9 cellular contexts compared by ENCODE assay signal in genomic region chr20:57451759-57452661, GRCh38.
A peak's percentile ranks its signal among the peaks of the same experiment; 100 is the strongest.
DNase-seq lines count a peak whose midpoint lies in the region; ATAC-seq and TF ChIP-seq lines count a peak whose summit lies in the region.
"Had no signal": no experiment of that assay in that cellular context is flagged by ENCODE, and none has a peak within 500 bp of the region (broad histone marks: within the 10 kb centered on the region; RNA-seq: fewer than 3 reads in every experiment).

No MANE protein-coding gene starts in this region.

- no peak overlapping the region for H2BK20ac ChIP-seq in IMR-90 (ENCODE audit: low read depth, low read length)

- in situ Hi-C loops in IMR-90 (cut with MboI; ENCODE audit: low sequenced_read_pairs) = no loop called here

- no peaks in the 10 kb centered on the region for H3K36me3 ChIP-seq in CD8-positive, alpha-beta memory T cell (ENCODE audit: insufficient read depth, low read length)
- H3K36me3 ChIP-seq in IMR-90 (ENCODE audit: control insufficient read depth, insufficient read depth, low read length) = no peaks in the 10 kb centered on the region
- H3K36me3 ChIP-seq in muscle layer of colon (ENCODE audit: insufficient read depth, low read length) = no peaks in the 10 kb centered on the region
- H3K36me3 ChIP-seq in aorta (ENCODE audit: control insufficient read depth in 1 of 2, insufficient read depth in 2 of 2, low read length in 1 of 2) = no peaks in the 10 kb centered on the region

- peaks cover 35% of the 10 kb centered on the region for H3K4me1 ChIP-seq in CD8-positive, alpha-beta memory T cell (ENCODE audit: insufficient read depth, low read length)
- H3K4me1 ChIP-seq in IMR-90 (ENCODE audit: control insufficient read depth, insufficient read depth, low read length) = peaks cover 2% of the 10 kb centered on the region; the same call in 1 of the 2 replicates
- peaks cover 37% of the 10 kb centered on the region for H3K4me1 ChIP-seq in muscle layer of colon (ENCODE audit: insufficient read depth, low read length)
- no peaks in the 10 kb centered on the region for H3K4me1 ChIP-seq in aorta (ENCODE audit: control insufficient read depth in 1 of 2, insufficient read depth in 2 of 2, low read length in 2 of 2)

- H2BK120ac ChIP-seq in IMR-90 (ENCODE audit: low read depth, low read length) = no peak overlapping the region

- peak overlapping the region; percentile 26 for H3K4me3 ChIP-seq in CD8-positive, alpha-beta memory T cell (ENCODE audit: low read length)
- H3K4me3 ChIP-seq in IMR-90 (ENCODE audit: insufficient read depth, low read depth, low read length) = no peak overlapping the region
- no peak overlapping the region for H3K4me3 ChIP-seq in muscle layer of colon (ENCODE audit: low read depth in 1 of 2, low read length in 2 of 2)
- no peak overlapping the region for H3K4me3 ChIP-seq in aorta (ENCODE audit: low read length in 2 of 2)

- H3K9me3 Mint-ChIP-seq in CD8-positive, alpha-beta memory T cell = no peaks in the 10 kb centered on the region
- H3K9me3 Mint-ChIP-seq in activated CD4-positive, alpha-beta memory T cell treated with anti-CD3 and anti-CD28 coated beads for 36 hours = no peaks in the 10 kb centered on the region
- H3K9me3 Mint-ChIP-seq in chondrocyte (ENCODE audit: low read depth) = no peaks in the 10 kb centered on the region

- H4K91ac ChIP-seq in IMR-90 (ENCODE audit: insufficient read depth, low read depth, low read length) = no peak overlapping the region

- H3K4ac ChIP-seq in IMR-90 (ENCODE audit: low read depth, low read length) = no peak overlapping the region

- H3K9me1 ChIP-seq in IMR-90 (ENCODE audit: insufficient read depth, low read length) = no peaks in the 10 kb centered on the region

- H3K14ac ChIP-seq in IMR-90 (replicated peaks; ENCODE audit: low read depth, low read length) = no peak overlapping the region

- peak overlapping the region in 7 of 8 donors; percentile 9 to 91 (median 59) for H3K27ac Mint-ChIP-seq in CD8-positive, alpha-beta memory T cell
- H3K27ac Mint-ChIP-seq in activated CD4-positive, alpha-beta memory T cell treated with anti-CD3 and anti-CD28 coated beads for 36 hours = no peak overlapping the region
- H3K27ac Mint-ChIP-seq in chondrocyte (ENCODE audit: unreplicated experiment) = no peak overlapping the region

- H4K20me1 ChIP-seq in IMR-90 (ENCODE audit: insufficient read depth, low read length) = no peaks in the 10 kb centered on the region

- H3K4me3 Mint-ChIP-seq in CD8-positive, alpha-beta memory T cell = peak overlapping the region in 5 of 7 donors; percentile 12 to 63 (median 48)
- no peak overlapping the region for H3K4me3 Mint-ChIP-seq in activated CD4-positive, alpha-beta memory T cell treated with anti-CD3 and anti-CD28 coated beads for 36 hours
- H3K4me3 Mint-ChIP-seq in chondrocyte (ENCODE audit: unreplicated experiment) = no peak overlapping the region

- no peak overlapping the region for H3K27ac ChIP-seq in CD8-positive, alpha-beta memory T cell (ENCODE audit: low read depth, low read length)
- H3K27ac ChIP-seq in IMR-90 (ENCODE audit: insufficient read depth, low read length) (no peak overlapping the region), muscle layer of colon (ENCODE audit: low read depth, low read length) (peak overlapping the region; percentile 57), aorta (ENCODE audit: low read depth in 1 of 2, low read length in 2 of 2) (no peak overlapping the region), substantia nigra (ENCODE audit: low read depth, low read length, poor library complexity, severe bottlenecking) (no peak overlapping the region)

- no peak overlapping the region for H3K4me2 ChIP-seq in IMR-90 (ENCODE audit: low read depth, low read length)

- H4K8ac ChIP-seq in IMR-90 (ENCODE audit: low read depth in 2 of 2, low read length in 2 of 2) = no peak overlapping the region

- ATAC-seq in IMR-90 (ENCODE audit: low read depth) (no peak), GM21390 (IDR thresholded peaks at IDR 0.05; ENCODE audit: unreplicated experiment) (no peak), aorta (ENCODE audit: low FRiP score) (no peak)

- no peak for TF ChIP-seq RAD21 in IMR-90 (IDR thresholded peaks at IDR 0.05; ENCODE audit: low read length)

- CTCF ChIA-PET in CD8-positive, alpha-beta memory T cell (lab: Charles Lee) = no interaction called here
- CTCF ChIA-PET in IMR-90 (lab: Yijun Ruan, JAX) = no interaction called here
- CTCF ChIA-PET in activated CD4-positive, alpha-beta memory T cell treated with anti-CD3 and anti-CD28 coated beads for 36 hours (lab: Charles Lee) = no interaction called here

- H3K56ac ChIP-seq in IMR-90 (ENCODE audit: extremely low read depth, insufficient read depth, low read length) = no peak overlapping the region

- intact Hi-C loops in IMR-90 (cut with micrococcal nuclease) = no loop called here
- intact Hi-C loops in activated CD4-positive, alpha-beta memory T cell treated with anti-CD3 and anti-CD28 coated beads for 36 hours (cut with micrococcal nuclease) = no loop called here
- intact Hi-C loops in aorta (cut with DNase I) = loop anchor here in 1 of 2 donors (5.0 kb wide), 1 partner anchor 40 kb away; no protein-coding TSS in a partner anchor

- H3K9me3 ChIP-seq in CD8-positive, alpha-beta memory T cell (ENCODE audit: low read length) = no peaks in the 10 kb centered on the region
- H3K9me3 ChIP-seq in IMR-90 (ENCODE audit: control insufficient read depth, insufficient read depth, low read length) = no peaks in the 10 kb centered on the region
- no peaks in the 10 kb centered on the region for H3K9me3 ChIP-seq in muscle layer of colon (ENCODE audit: low read length)
- H3K9me3 ChIP-seq in aorta (ENCODE audit: control insufficient read depth, low read length) = no peaks in the 10 kb centered on the region

- H3K4me1 Mint-ChIP-seq in CD8-positive, alpha-beta memory T cell = peaks cover 30 to 33% (median 33%) of the 10 kb centered on the region in 3 donors
- peaks cover 18% of the 10 kb centered on the region for H3K4me1 Mint-ChIP-seq in activated CD4-positive, alpha-beta memory T cell treated with anti-CD3 and anti-CD28 coated beads for 36 hours (ENCODE audit: low read depth)
- H3K4me1 Mint-ChIP-seq in chondrocyte (ENCODE audit: low read depth) = no peaks in the 10 kb centered on the region

- POLR2A ChIA-PET in CD8-positive, alpha-beta memory T cell (lab: Charles Lee) = no interaction called here
- POLR2A ChIA-PET in IMR-90 (lab: Charles Lee; ENCODE audit: unreplicated experiment) = no interaction called here
- POLR2A ChIA-PET in activated CD4-positive, alpha-beta memory T cell treated with anti-CD3 and anti-CD28 coated beads for 36 hours (lab: Charles Lee) = no interaction called here

- H2BK5ac ChIP-seq in IMR-90 (ENCODE audit: low read depth, low read length, poor library complexity, severe bottlenecking) = no peak overlapping the region

- no peaks in the 10 kb centered on the region for H3K79me1 ChIP-seq in IMR-90 (ENCODE audit: low read depth in 1 of 2, low read length in 2 of 2)

- no peak for TF ChIP-seq POLR2A in IMR-90 (IDR thresholded peaks at IDR 0.05; ENCODE audit: low read depth, low read length)

- no peak overlapping the region for H4K5ac ChIP-seq in IMR-90 (ENCODE audit: low read depth, low read length)

- TF ChIP-seq CTCF in IMR-90 (conservative IDR thresholded peaks at IDR 0.05; ENCODE audit: low read depth, low read length) (no peak), chondrocyte (IDR thresholded peaks at IDR 0.05) (no peak)

- H3K27me3 Mint-ChIP-seq in CD8-positive, alpha-beta memory T cell = peaks cover 0 to 4% of the 10 kb centered on the region in 2 donors
- H3K27me3 Mint-ChIP-seq in activated CD4-positive, alpha-beta memory T cell treated with anti-CD3 and anti-CD28 coated beads for 36 hours = no peaks in the 10 kb centered on the region
- peaks cover 36% of the 10 kb centered on the region for H3K27me3 Mint-ChIP-seq in chondrocyte (ENCODE audit: low read depth)

- 67% methylated on average over 9 of the region's 22 CpGs; no CpG with 5 or more reads in 1 of the 2 experiments for WGBS in IMR-90 (ENCODE audit: extremely low coverage in 2 of 2, insufficient read length in 1 of 2), 2 experiments
- 91% methylated on average over 22 of the region's 22 CpGs for WGBS in aorta, 2 donors

- peak in 1 of 5 donors; percentile 27 for DNase-seq in CD8-positive, alpha-beta memory T cell
- DNase-seq in IMR-90 = no peak
- peak; percentile 30 for DNase-seq in activated CD4-positive, alpha-beta memory T cell treated with anti-CD3 and anti-CD28 coated beads for 36 hours
- DNase-seq in aorta = no peak
- no peak for DNase-seq in substantia nigra (lab: John Stamatoyannopoulos, UW)
- no peak for DNase-seq in chondrocyte (ENCODE audit: low spot score)
- DNase-seq: mammary epithelial cell had no signal

- H2AK9ac ChIP-seq in IMR-90 (replicated peaks; ENCODE audit: low read depth, low read length, poor library complexity) = no peak overlapping the region

- H3K18ac ChIP-seq in IMR-90 (ENCODE audit: low read depth, low read length) = no peak overlapping the region

- H3K23ac ChIP-seq in IMR-90 (ENCODE audit: low read depth, low read length) = no peak overlapping the region

- no peak overlapping the region for H2AFZ ChIP-seq in IMR-90 (replicated peaks; ENCODE audit: low read length, poor library complexity)

- no peak overlapping the region for H3K9ac ChIP-seq in IMR-90 (ENCODE audit: low read depth, low read length)
- H3K9ac ChIP-seq in muscle layer of colon (ENCODE audit: low read length) = no peak overlapping the region

- BruUV-seq in IMR-90 (replicated peaks; lab: Mats Ljungman, UMichigan) = no TSS peak

- dilution Hi-C loops in IMR-90 (cut with HindIII; ENCODE audit: low sequenced_read_pairs, unreplicated experiment) = no loop called here

- no peak overlapping the region for H2BK15ac ChIP-seq in IMR-90 (ENCODE audit: low read depth, low read length)

- no peak overlapping the region for H2AK5ac ChIP-seq in IMR-90 (ENCODE audit: low read depth, low read length)

- H3K27me3 ChIP-seq in CD8-positive, alpha-beta memory T cell (ENCODE audit: insufficient read depth, low read length, poor library complexity, severe bottlenecking) = no peaks in the 10 kb centered on the region
- H3K27me3 ChIP-seq in IMR-90 (ENCODE audit: control insufficient read depth, insufficient read depth, low read length) (peaks cover 22% of the 10 kb centered on the region), muscle layer of colon (ENCODE audit: control insufficient read depth in 1 of 2, insufficient read depth in 2 of 2, low read length in 2 of 2) (no peaks in the 10 kb centered on the region), aorta (ENCODE audit: control insufficient read depth in 1 of 2, insufficient read depth in 2 of 2, low read length in 1 of 2) (no peaks in the 10 kb centered on the region)

- no peaks in the 10 kb centered on the region for H3K36me3 Mint-ChIP-seq in CD8-positive, alpha-beta memory T cell
- H3K36me3 Mint-ChIP-seq in activated CD4-positive, alpha-beta memory T cell treated with anti-CD3 and anti-CD28 coated beads for 36 hours = no peaks in the 10 kb centered on the region
- no peaks in the 10 kb centered on the region for H3K36me3 Mint-ChIP-seq in chondrocyte (ENCODE audit: low read depth)

TF ChIP-seq in IMR-90, 13 proteins besides CTCF, POLR2A, EP300 and RAD21:
- TF ChIP-seq BHLHE40 (IDR thresholded peaks at IDR 0.05; ENCODE audit: low read depth, low read length) (0 out of 2 replicates have a peak, but pooled peaks have one; percentile 10), RCOR1 (IDR thresholded peaks at IDR 0.05; ENCODE audit: insufficient replicate concordance, low read length) (no peak)

Comparison
In these comparisons a context has a peak if more than half of its experiments do, and no peak if none do; other contexts are left out.
1. H3K27ac Mint-ChIP-seq: peak in CD8-positive, alpha-beta memory T cell (7 of 8); none in activated CD4-positive, alpha-beta memory T cell treated with anti-CD3 and anti-CD28 coated beads for 36 hours (single experiment) and chondrocyte (single experiment).
2. H3K4me3 Mint-ChIP-seq: peak in CD8-positive, alpha-beta memory T cell (5 of 7); none in activated CD4-positive, alpha-beta memory T cell treated with anti-CD3 and anti-CD28 coated beads for 36 hours (single experiment) and chondrocyte (single experiment).